8 cellular contexts compared by ENCODE assay signal in the genomic region with DNA sequence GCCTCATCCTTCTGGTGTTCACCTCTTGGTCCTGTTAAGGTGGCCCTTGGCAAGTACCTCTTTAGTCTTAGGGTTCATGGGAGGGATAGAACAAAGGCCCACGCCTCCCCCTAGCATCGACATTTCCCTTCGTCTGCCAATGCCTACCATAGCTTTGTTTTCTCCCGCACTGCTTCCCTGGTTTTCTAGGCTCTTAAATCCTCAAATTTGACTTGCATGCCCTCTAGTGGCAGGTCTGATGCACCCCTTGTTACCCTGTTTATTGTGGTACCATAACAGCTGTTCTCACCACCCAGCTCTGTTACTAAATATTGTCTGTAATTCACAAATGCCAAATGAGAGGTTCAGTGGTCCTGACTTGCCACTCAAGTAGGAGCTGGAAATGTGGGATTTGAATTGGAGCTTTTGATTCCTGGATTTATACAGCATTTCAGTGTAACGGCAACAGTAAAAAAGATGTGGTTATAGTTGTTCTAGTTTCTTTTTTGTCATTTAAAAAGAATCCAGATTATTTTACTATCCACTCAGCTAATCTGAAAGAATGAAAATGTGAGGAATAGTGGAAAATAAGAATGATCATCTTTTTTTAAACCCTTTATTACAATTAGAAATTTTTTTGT.
A peak's percentile ranks its signal among the peaks of the same experiment; 100 is the strongest.
DNase-seq lines count a peak whose midpoint lies in the region; ATAC-seq, FAIRE-seq and TF ChIP-seq lines count a peak whose summit lies in the region.

No MANE protein-coding gene starts in this region.

- TF ChIP-seq POLR2A in GM12878 (IDR thresholded peaks at IDR 0.05; ENCODE audit: low read depth, low read length): no peak

- H2AFZ ChIP-seq in GM12878 (ENCODE audit: control insufficient read depth, low read depth, low read length): no peak overlapping the region

- no peak overlapping the region for H3K9ac ChIP-seq in GM12878 (ENCODE audit: control insufficient read depth, insufficient read depth, low read length)

- FAIRE-seq in GM12878 (lab: Jason Lieb, UNC): peak; percentile 80

- POLR2A ChIA-PET in GM12878 (lab: Charles Lee): interaction anchor here (2.6 kb wide), 1 partner anchor 163 kb away, joined by 14 read pairs; no protein-coding TSS in a partner anchor

- SMC1A ChIA-PET in GM12878 (lab: Charles Lee; ENCODE audit: uncharacterized antibody, unreplicated experiment): interaction anchor here (0.7 to 5.1 kb wide), 35 partner anchors 9 to 780 kb away, joined by 3 to 109 read pairs (median 5); no protein-coding TSS in a partner anchor

- CTCF ChIA-PET in GM12878 (lab: Yijun Ruan, JAX): interaction anchor here (0.6 to 5.7 kb wide), 44 partner anchors 7 to 501 kb away, joined by 3 to 205 read pairs (median 6); partner anchors contain the start of gene REPS2

- ATAC-seq in GM21360 (IDR thresholded peaks at IDR 0.05; ENCODE audit: unreplicated experiment): peak; percentile 77
- ATAC-seq in GM12878: peak; percentile 97
- no peak for ATAC-seq in omental fat pad (ENCODE audit: low FRiP score)

- no peak for TF ChIP-seq EP300 in GM12878 (IDR thresholded peaks at IDR 0.05; ENCODE audit: borderline replicate concordance in 1 of 2, control insufficient read depth in 1 of 2, low read depth in 2 of 2, low read length in 2 of 2)

- H3K9me3 ChIP-seq in GM12878 (replicated peaks; ENCODE audit: control insufficient read depth, insufficient read depth, low read length): no peaks in the 10 kb centered on the region

- no TSS peak for BruUV-seq in GM12878 (replicated peaks; lab: Mats Ljungman, UMichigan)

- no peak overlapping the region for H3K27ac ChIP-seq in GM12878 (ENCODE audit: control insufficient read depth, insufficient read depth)

- no peaks in the 10 kb centered on the region for H3K4me1 ChIP-seq in GM12878 (ENCODE audit: control insufficient read depth, insufficient read depth, low read length)

- no peak overlapping the region for H3K4me3 ChIP-seq in GM12878

- 9% methylated on average over 5 of the region's 5 CpGs for WGBS in GM12878 (ENCODE audit: insufficient coverage, insufficient replicate concordance, low lambda C conversion rate, missing lambda C conversion rate)

- no peaks in the 10 kb centered on the region for H3K79me2 ChIP-seq in GM12878 (ENCODE audit: control insufficient read depth, insufficient read depth, low read length)

- in situ Hi-C loops in GM12878 (cut with MboI): no loop called here

- RAD21 ChIA-PET in GM12878 (lab: Charles Lee; ENCODE audit: unreplicated experiment): interaction anchor here (0.7 to 3.9 kb wide), 24 partner anchors 8 to 220 kb away, joined by 3 to 75 read pairs (median 4); no protein-coding TSS in a partner anchor

- peak; percentile 83 to 85 (median 84) for TF ChIP-seq CTCF in GM12878 (IDR thresholded peaks at IDR 0.05 in 2 of 3, conservative IDR thresholded peaks at IDR 0.05 in 1 of 3; ENCODE audit: control insufficient read depth in 2 of 3, extremely low read depth in 1 of 3, insufficient read depth in 1 of 3, low read depth in 3 of 3, low read length in 3 of 3)
- TF ChIP-seq CTCF in omental fat pad (IDR thresholded peaks at IDR 0.05): peak in 1 of 3 donors; percentile 8

- no peaks in the 10 kb centered on the region; a peak in 1 of 4 replicates for H3K27me3 ChIP-seq in GM12878 (replicated peaks in 1 of 2; ENCODE audit: control insufficient read depth in 2 of 2, insufficient read depth in 2 of 2, low read length in 1 of 2)

- DNase-seq in C1 segment of cervical spinal cord (lab: John Stamatoyannopoulos, UW): peak in 9 of 14 donors; percentile 4 to 49 (median 10)
- peak; percentile 64 for DNase-seq in NCI-H1694 treated with DMSO at 0.1 percent for 48 hours (lab: John Stamatoyannopoulos, UW)
- peak; percentile 68 for DNase-seq in SW480 (ENCODE audit: low spot score)
- DNase-seq in GM12878 (ENCODE audit: low read depth, low spot score): peak; percentile 21
- DNase-seq in iPS DF 19.7 (ENCODE audit: low read depth, low spot score): peak; percentile 33
- DNase-seq in stimulated activated CD4-positive, alpha-beta T cell treated with anti-CD3 and anti-CD28 coated beads, Interleukin-12 subunit alpha, Interleukin-12 subunit beta, amount 100 ng/mL, for 48 hours (ENCODE audit: low read depth in 2 of 3, low spot score in 1 of 3): peak; percentile 15 to 46 (median 16)
- no peak for DNase-seq in omental fat pad (ENCODE audit: low spot score)

- no peaks in the 10 kb centered on the region for H3K36me3 ChIP-seq in GM12878 (ENCODE audit: control insufficient read depth in 2 of 2, insufficient read depth in 2 of 2, low read length in 1 of 2)

- intact Hi-C loops in GM12878 (cut with micrococcal nuclease; ENCODE audit: unreplicated experiment): loop anchor here (1.0 kb wide), 3 partner anchors 39 to 220 kb away; no protein-coding TSS in a partner anchor

- no peaks in the 10 kb centered on the region for H4K20me1 ChIP-seq in GM12878 (ENCODE audit: control insufficient read depth, insufficient read depth)

- no peak overlapping the region for H3K4me2 ChIP-seq in GM12878 (ENCODE audit: control insufficient read depth, insufficient read depth)

- TF ChIP-seq RAD21 in GM12878 (IDR thresholded peaks at IDR 0.05; ENCODE audit: insufficient read depth, low read depth, low read length): peak; percentile 88

TF ChIP-seq in GM12878, 131 proteins besides CTCF, POLR2A, EP300 and RAD21:
- TF ChIP-seq, protein P1, sequence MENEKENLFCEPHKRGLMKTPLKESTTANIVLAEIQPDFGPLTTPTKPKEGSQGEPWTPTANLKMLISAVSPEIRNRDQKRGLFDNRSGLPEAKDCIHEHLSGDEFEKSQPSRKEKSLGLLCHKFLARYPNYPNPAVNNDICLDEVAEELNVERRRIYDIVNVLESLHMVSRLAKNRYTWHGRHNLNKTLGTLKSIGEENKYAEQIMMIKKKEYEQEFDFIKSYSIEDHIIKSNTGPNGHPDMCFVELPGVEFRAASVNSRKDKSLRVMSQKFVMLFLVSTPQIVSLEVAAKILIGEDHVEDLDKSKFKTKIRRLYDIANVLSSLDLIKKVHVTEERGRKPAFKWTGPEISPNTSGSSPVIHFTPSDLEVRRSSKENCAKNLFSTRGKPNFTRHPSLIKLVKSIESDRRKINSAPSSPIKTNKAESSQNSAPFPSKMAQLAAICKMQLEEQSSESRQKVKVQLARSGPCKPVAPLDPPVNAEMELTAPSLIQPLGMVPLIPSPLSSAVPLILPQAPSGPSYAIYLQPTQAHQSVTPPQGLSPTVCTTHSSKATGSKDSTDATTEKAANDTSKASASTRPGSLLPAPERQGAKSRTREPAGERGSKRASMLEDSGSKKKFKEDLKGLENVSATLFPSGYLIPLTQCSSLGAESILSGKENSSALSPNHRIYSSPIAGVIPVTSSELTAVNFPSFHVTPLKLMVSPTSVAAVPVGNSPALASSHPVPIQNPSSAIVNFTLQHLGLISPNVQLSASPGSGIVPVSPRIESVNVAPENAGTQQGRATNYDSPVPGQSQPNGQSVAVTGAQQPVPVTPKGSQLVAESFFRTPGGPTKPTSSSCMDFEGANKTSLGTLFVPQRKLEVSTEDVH (IDR thresholded peaks at IDR 0.05; ENCODE audit: low read depth, partially characterized antibody): no peak
- TF ChIP-seq RAD51 (IDR thresholded peaks at IDR 0.05) (no peak), SMC3 (IDR thresholded peaks at IDR 0.05; ENCODE audit: borderline replicate concordance, low read length) (peak; percentile 77), SRF (IDR thresholded peaks at IDR 0.05; ENCODE audit: low read depth in 2 of 2, low read length in 2 of 2) (no peak), REST (IDR thresholded peaks at IDR 0.05; ENCODE audit: low read depth, low read length) (no peak), RUNX3 (IDR thresholded peaks at IDR 0.05; ENCODE audit: low read length) (peak; percentile 26; the same call in 1 of the 2 replicates), RB1 (IDR thresholded peaks at IDR 0.05; ENCODE audit: borderline replicate concordance) (peak; percentile 54; the same call in 1 of the 2 replicates), SIN3A (IDR thresholded peaks at IDR 0.05; ENCODE audit: low read depth, low read length) (no peak), IKZF1 (conservative IDR thresholded peaks at IDR 0.05) (no peak), JUNB (IDR thresholded peaks at IDR 0.05) (no peak), ETV6 (conservative IDR thresholded peaks at IDR 0.05 in 1 of 2, IDR thresholded peaks at IDR 0.05 in 1 of 2; ENCODE audit: borderline replicate concordance in 1 of 2, low read depth in 1 of 2) (no peak)
- TF ChIP-seq, protein P2, sequence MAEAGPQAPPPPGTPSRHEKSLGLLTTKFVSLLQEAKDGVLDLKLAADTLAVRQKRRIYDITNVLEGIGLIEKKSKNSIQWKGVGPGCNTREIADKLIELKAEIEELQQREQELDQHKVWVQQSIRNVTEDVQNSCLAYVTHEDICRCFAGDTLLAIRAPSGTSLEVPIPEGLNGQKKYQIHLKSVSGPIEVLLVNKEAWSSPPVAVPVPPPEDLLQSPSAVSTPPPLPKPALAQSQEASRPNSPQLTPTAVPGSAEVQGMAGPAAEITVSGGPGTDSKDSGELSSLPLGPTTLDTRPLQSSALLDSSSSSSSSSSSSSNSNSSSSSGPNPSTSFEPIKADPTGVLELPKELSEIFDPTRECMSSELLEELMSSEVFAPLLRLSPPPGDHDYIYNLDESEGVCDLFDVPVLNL (IDR thresholded peaks at IDR 0.05; ENCODE audit: low read depth, low read length): no peak
